In the genomic region with DNA sequence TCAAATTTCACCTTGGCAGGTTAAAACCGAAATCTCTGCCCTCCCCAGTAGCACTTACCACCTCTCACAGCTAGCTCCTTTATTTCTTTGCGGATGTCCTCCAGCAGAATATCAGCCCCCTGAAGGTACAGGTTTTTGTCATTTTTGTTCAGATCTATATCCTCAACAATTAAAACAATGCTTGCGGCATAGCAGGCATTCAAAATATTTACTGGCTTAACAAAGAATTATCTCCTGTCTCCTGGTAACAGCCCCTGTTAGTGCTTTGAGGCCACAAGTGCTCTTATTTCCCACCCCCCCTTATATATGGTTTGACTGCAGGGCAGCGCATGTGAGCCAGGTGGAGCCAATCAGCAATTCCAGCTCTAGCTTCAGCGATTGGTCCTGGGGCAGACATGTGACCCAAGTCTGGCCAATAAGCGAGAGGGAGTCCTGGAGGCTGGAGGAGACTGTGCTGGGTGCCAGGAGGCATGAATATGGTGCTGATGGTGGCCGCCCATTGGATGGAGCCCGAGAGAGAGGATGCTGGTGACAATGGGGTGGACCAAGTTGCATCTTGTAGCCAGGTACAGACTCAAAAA, we compare ENCODE assay signal across 17 cellular contexts. TPM values are rescaled to one million over a fixed set of nuclear protein-coding genes. Genes with fewer than 3 reads are reported as not detected.
DNase-seq lines count a peak whose midpoint lies in the region; ATAC-seq and TF ChIP-seq lines count a peak whose summit lies in the region.
"Had no signal": no experiment of that assay in that cellular context is flagged by ENCODE, and none has a peak within 500 bp of the region (broad histone marks: within the 10 kb centered on the region; RNA-seq: fewer than 3 reads in every experiment).

No MANE protein-coding gene starts in this region.

- H3K27me3 ChIP-seq in BE2C (no peaks in the 10 kb centered on the region), GM23248 (replicated peaks; ENCODE audit: insufficient read depth) (peaks cover 28% of the 10 kb centered on the region), HAP-1 (ENCODE audit: low read depth) (no peaks in the 10 kb centered on the region)
- H3K27me3 ChIP-seq in CD4-positive, alpha-beta T cell (ENCODE audit: control insufficient read depth, insufficient read depth, low read length) = no peaks in the 10 kb centered on the region

- H3K4me3 ChIP-seq in BE2C (ENCODE audit: low read depth, low read length) (no peak overlapping the region), GM23248 (no peak overlapping the region), HAP-1 (no peak overlapping the region)

- no peak overlapping the region for H3K9ac ChIP-seq in GM23248
- H3K9ac ChIP-seq: KMS-11 had no signal

- no peaks in the 10 kb centered on the region for H3K79me2 ChIP-seq in GM23248 (ENCODE audit: insufficient read depth)

- H3K4me1 Mint-ChIP-seq in CD4-positive, alpha-beta T cell (ENCODE audit: low read depth) = no peaks in the 10 kb centered on the region
- H3K4me1 Mint-ChIP-seq: activated CD4-positive, alpha-beta T cell treated with anti-CD3 and anti-CD28 coated beads, Interleukin-2, amount 10 ng/mL, durations not matched to agents 24 days and 14 days; B cell had no signal

- ATAC-seq in CD4-positive, alpha-beta T cell (ENCODE audit: poor library complexity) = no peak
- ATAC-seq: sciatic nerve had no signal

- H3F3A ChIP-seq in GM23248 (ENCODE audit: insufficient read depth) = no peaks in the 10 kb centered on the region

- no peak overlapping the region for H3K4me3 Mint-ChIP-seq in CD4-positive, alpha-beta T cell
- H3K4me3 Mint-ChIP-seq: activated CD4-positive, alpha-beta T cell treated with anti-CD3 and anti-CD28 coated beads, Interleukin-2, amount 10 ng/mL, durations not matched to agents 24 days and 14 days; activated naive CD8-positive, alpha-beta T cell treated with anti-CD3 and anti-CD28 coated beads, Interleukin-2, amount 10 ng/mL, durations not matched to agents 7 days and 5 days; B cell had no signal

- H3K4me1 ChIP-seq in BE2C = peaks cover 22% of the 10 kb centered on the region
- H3K4me1 ChIP-seq in GM23248 (ENCODE audit: insufficient read depth) = no peaks in the 10 kb centered on the region
- H3K4me1 ChIP-seq in HAP-1 = peaks cover 19% of the 10 kb centered on the region

- H3K27ac Mint-ChIP-seq in CD4-positive, alpha-beta T cell = no peak overlapping the region
- H3K27ac Mint-ChIP-seq: activated CD4-positive, alpha-beta T cell treated with anti-CD3 and anti-CD28 coated beads, Interleukin-2, amount 10 ng/mL, durations not matched to agents 24 days and 14 days; activated naive CD8-positive, alpha-beta T cell treated with anti-CD3 and anti-CD28 coated beads, Interleukin-2, amount 10 ng/mL, durations not matched to agents 7 days and 5 days; B cell had no signal

- H3K36me3 ChIP-seq in BE2C (peaks cover 5% of the 10 kb centered on the region; the same call in 1 of the 2 replicates), GM23248 (ENCODE audit: low read depth) (no peaks in the 10 kb centered on the region), HAP-1 (replicated peaks) (no peaks in the 10 kb centered on the region)

- intact Hi-C loops in CD4-positive, alpha-beta T cell (cut with DNase I, micrococcal nuclease) = no loop called here

- H2AFZ ChIP-seq in GM23248 = no peak overlapping the region

- TF ChIP-seq CTCF in BE2C (IDR thresholded peaks at IDR 0.05; ENCODE audit: low read depth, low read length) (0 out of 2 replicates have a peak, but pooled peaks have one; percentile 4), RWPE1 (conservative IDR thresholded peaks at IDR 0.05; ENCODE audit: low read depth) (no peak)
- no peak for TF ChIP-seq CTCF in CD4-positive, alpha-beta T cell (IDR thresholded peaks at IDR 0.05)

- CTCF ChIA-PET in RWPE1 (lab: Yijun Ruan, JAX) = interaction anchor here (0.6 to 0.7 kb wide), 2 partner anchors 20 to 22 kb away, joined by 3 to 5 read pairs; no protein-coding TSS in a partner anchor
- CTCF ChIA-PET in CD4-positive, alpha-beta T cell (lab: Charles Lee) = no interaction called here

- H3K9me3 Mint-ChIP-seq in CD4-positive, alpha-beta T cell = no peaks in the 10 kb centered on the region
- H3K9me3 Mint-ChIP-seq: activated CD4-positive, alpha-beta T cell treated with anti-CD3 and anti-CD28 coated beads, Interleukin-2, amount 10 ng/mL, durations not matched to agents 24 days and 14 days; activated naive CD8-positive, alpha-beta T cell treated with anti-CD3 and anti-CD28 coated beads, Interleukin-2, amount 10 ng/mL, durations not matched to agents 7 days and 5 days had no signal

- no peak overlapping the region for H3K27ac ChIP-seq in GM23248
- peak overlapping the region; percentile 64 for H3K27ac ChIP-seq in RWPE1
- H3K27ac ChIP-seq in CD4-positive, alpha-beta T cell (ENCODE audit: low read depth, low read length) = no peak overlapping the region
- H3K27ac ChIP-seq: KMS-11 had no signal

- H3K36me3 Mint-ChIP-seq in CD4-positive, alpha-beta T cell (ENCODE audit: low read depth) = no peaks in the 10 kb centered on the region
- H3K36me3 Mint-ChIP-seq: activated naive CD8-positive, alpha-beta T cell treated with anti-CD3 and anti-CD28 coated beads, Interleukin-2, amount 10 ng/mL, durations not matched to agents 7 days and 5 days had no signal

- peak; percentile 34 for DNase-seq in BE2C
- peak; percentile 12 for DNase-seq in GM23248
- peak; percentile 74 for DNase-seq in RWPE1 (ENCODE audit: low spot score)
- peak; percentile 9 for DNase-seq in iris pigment epithelial cell (ENCODE audit: low read depth)
- DNase-seq in CD4-positive, alpha-beta T cell = no peak
- DNase-seq in amygdala (lab: John Stamatoyannopoulos, UW) = no peak
- no peak for DNase-seq in HAP-1 (ENCODE audit: low spot score in 2 of 2)
- DNase-seq: activated CD4-positive, alpha-beta T cell treated with anti-CD3 and anti-CD28 coated beads, Interleukin-2, amount 10 ng/mL, durations not matched to agents 24 days and 14 days; activated naive CD8-positive, alpha-beta T cell treated with anti-CD3 and anti-CD28 coated beads, Interleukin-2, amount 10 ng/mL, durations not matched to agents 7 days and 5 days; effector memory CD4-positive, alpha-beta T cell; kidney glomerular epithelial cell; NCI-H1436 treated with DMSO at 0.1 percent for 48 hours; SHP77 treated with DMSO at 0.1 percent for 48 hours; stimulated activated CD4-positive, alpha-beta T cell treated with anti-CD3 and anti-CD28 coated beads, Interleukin-1b, Interleukin-23, amount 100 ng/mL, for 48 hours had no signal

- no peak overlapping the region for H3K4me2 ChIP-seq in GM23248 (ENCODE audit: unreplicated experiment)
- H3K4me2 ChIP-seq: KMS-11 had no signal

- H3K9me3 ChIP-seq in BE2C (no peaks in the 10 kb centered on the region), GM23248 (ENCODE audit: low read depth) (no peaks in the 10 kb centered on the region), HAP-1 (no peaks in the 10 kb centered on the region)
- no peaks in the 10 kb centered on the region for H3K9me3 ChIP-seq in CD4-positive, alpha-beta T cell (ENCODE audit: control insufficient read depth, low read length)

- WGBS in GM23248 (ENCODE audit: low coverage in 1 of 2, low lambda C conversion rate in 2 of 2, missing lambda C conversion rate in 2 of 2), 2 experiments = 78 to 82% methylated on average over 8 of the region's 8 CpGs

- POLR2A ChIA-PET in RWPE1 (lab: Yijun Ruan, JAX; ENCODE audit: low non-redundant PET) = no interaction called here
- POLR2A ChIA-PET in CD4-positive, alpha-beta T cell (lab: Charles Lee) = no interaction called here

- no peaks in the 10 kb centered on the region for H4K20me1 ChIP-seq in GM23248 (ENCODE audit: insufficient read depth)

- no peaks in the 10 kb centered on the region for H3K9me2 ChIP-seq in GM23248 (ENCODE audit: insufficient read depth)

- in situ Hi-C loops in GM23248 (cut with MboI) = no loop called here
- in situ Hi-C loops in HAP-1 (cut with MboI; ENCODE audit: low sequenced_read_pairs) = no loop called here

- peaks cover 40% of the 10 kb centered on the region for H3K27me3 Mint-ChIP-seq in CD4-positive, alpha-beta T cell

RNA-seq across cellular contexts. Expression of gene SULF2, which starts 21.0 kb away (rescaled TPM):
- polyA plus RNA-seq in BE2C (2012; ENCODE audit: insufficient read depth, insufficient read length, low read depth) = 95.1 TPM
- 5.6 and 10.5 TPM in 2 replicates for total RNA-seq in GM23248 (2014; rRNA removed; shearing (Covaris generic))
- polyA plus RNA-seq in GM23248 (2016; fragmentation: Nextera tagmentation; extraction: Ambion mirVana) = 1.1 and 2.0 TPM in 2 replicates
- 1 to 10 TPM; 1.5 to 2.8 TPM for total RNA-seq in CD4-positive, alpha-beta T cell

Comparison
In these comparisons a context has a peak if more than half of its experiments do, and no peak if none do; other contexts are left out.
1. DNase-seq: peak in BE2C (single experiment), GM23248 (single experiment), RWPE1 (single experiment) and iris pigment epithelial cell (single experiment); none in CD4-positive, alpha-beta T cell (0 of 10), amygdala (0 of 56) and HAP-1 (0 of 2).